Comparison of ENCODE assay signal across 1 cellular context in the genomic region with DNA sequence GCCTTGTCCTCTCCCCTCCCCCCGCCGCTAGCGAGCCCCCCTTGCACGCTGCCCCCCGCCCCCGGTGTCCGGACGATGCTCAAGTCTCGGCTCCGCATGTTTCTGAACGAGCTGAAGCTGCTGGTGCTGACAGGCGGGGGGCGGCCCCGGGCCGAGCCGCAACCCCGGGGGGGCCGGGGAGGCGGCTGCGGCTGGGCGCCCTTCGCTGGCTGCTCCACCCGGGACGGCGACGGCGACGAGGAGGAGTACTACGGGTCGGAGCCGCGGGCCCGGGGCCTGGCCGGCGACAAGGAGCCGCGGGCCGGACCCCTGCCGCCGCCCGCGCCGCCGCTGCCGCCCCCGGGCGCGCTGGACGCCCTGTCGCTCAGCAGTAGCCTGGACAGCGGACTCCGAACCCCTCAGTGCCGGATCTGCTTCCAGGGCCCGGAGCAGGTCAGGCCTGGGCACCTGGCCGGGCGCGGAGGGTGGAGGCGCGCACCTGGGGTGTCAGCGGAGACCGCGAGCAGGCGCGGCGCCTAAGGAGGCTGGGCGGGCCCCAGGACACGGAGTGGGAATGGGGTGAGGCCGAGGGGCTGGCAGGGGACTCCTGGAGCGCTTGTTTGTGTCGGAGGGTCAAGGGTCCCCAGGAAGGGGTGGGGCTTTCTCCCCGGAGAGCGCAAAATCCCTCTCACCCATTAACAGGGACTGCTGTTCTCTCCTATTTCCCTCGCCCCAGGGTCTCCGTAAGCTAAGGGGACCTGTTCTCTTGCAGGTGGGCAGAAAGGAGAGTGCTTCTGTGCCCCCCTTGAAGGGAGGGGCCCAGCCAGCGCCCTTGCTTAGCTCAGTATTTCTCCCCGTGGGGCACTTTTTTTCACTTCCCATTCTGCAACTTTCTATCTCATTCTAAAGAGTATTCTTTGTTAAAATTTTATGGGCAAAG.
TF ChIP-seq lines count a peak whose summit lies in the region.

No MANE protein-coding gene starts in this region.

TF ChIP-seq in HepG2, 621 proteins besides CTCF, POLR2A, EP300 and RAD21 (continued from another document and continues in another):
- TF ChIP-seq PRDM4 (CRISPR knock-in tag; IDR thresholded peaks at IDR 0.05; ENCODE audit: borderline replicate concordance): no peak
- no peak for TF ChIP-seq ZNF749 (CRISPR knock-in tag; IDR thresholded peaks at IDR 0.05; ENCODE audit: borderline replicate concordance)
- no peak for TF ChIP-seq ZNF768 (CRISPR knock-in tag; IDR thresholded peaks at IDR 0.05)
- no peak for TF ChIP-seq SSRP1 (CRISPR knock-in tag; IDR thresholded peaks at IDR 0.05)
- TF ChIP-seq SCMH1 (CRISPR knock-in tag; IDR thresholded peaks at IDR 0.05; ENCODE audit: borderline replicate concordance): no peak
- no peak for TF ChIP-seq NFIC (IDR thresholded peaks at IDR 0.05; ENCODE audit: low read length)
- TF ChIP-seq SALL2 (CRISPR knock-in tag; IDR thresholded peaks at IDR 0.05): no peak
- no peak for TF ChIP-seq ZNF20 (CRISPR knock-in tag; IDR thresholded peaks at IDR 0.05)
- no peak for TF ChIP-seq PRPF4 (IDR thresholded peaks at IDR 0.05; ENCODE audit: low read depth, low read length, poor library complexity, severe bottlenecking)
- TF ChIP-seq IKZF4 (CRISPR knock-in tag; IDR thresholded peaks at IDR 0.05; ENCODE audit: borderline replicate concordance, low read depth, not compliant biosample characterization): no peak
- no peak for TF ChIP-seq ZNF432 (CRISPR knock-in tag; IDR thresholded peaks at IDR 0.05; ENCODE audit: borderline replicate concordance)
- TF ChIP-seq MTA1 (CRISPR knock-in tag; IDR thresholded peaks at IDR 0.05; ENCODE audit: borderline replicate concordance): 0 out of 2 replicates have a peak, but pooled peaks have one; percentile 46
- TF ChIP-seq, protein P1, sequence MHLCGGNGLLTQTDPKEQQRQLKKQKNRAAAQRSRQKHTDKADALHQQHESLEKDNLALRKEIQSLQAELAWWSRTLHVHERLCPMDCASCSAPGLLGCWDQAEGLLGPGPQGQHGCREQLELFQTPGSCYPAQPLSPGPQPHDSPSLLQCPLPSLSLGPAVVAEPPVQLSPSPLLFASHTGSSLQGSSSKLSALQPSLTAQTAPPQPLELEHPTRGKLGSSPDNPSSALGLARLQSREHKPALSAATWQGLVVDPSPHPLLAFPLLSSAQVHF (CRISPR knock-in tag; IDR thresholded peaks at IDR 0.05): no peak
- TF ChIP-seq, protein P2, sequence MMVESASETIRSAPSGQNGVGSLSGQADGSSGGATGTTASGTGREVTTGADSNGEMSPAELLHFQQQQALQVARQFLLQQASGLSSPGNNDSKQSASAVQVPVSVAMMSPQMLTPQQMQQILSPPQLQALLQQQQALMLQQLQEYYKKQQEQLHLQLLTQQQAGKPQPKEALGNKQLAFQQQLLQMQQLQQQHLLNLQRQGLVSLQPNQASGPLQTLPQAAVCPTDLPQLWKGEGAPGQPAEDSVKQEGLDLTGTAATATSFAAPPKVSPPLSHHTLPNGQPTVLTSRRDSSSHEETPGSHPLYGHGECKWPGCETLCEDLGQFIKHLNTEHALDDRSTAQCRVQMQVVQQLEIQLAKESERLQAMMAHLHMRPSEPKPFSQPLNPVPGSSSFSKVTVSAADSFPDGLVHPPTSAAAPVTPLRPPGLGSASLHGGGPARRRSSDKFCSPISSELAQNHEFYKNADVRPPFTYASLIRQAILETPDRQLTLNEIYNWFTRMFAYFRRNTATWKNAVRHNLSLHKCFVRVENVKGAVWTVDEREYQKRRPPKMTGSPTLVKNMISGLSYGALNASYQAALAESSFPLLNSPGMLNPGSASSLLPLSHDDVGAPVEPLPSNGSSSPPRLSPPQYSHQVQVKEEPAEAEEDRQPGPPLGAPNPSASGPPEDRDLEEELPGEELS (CRISPR knock-in tag; IDR thresholded peaks at IDR 0.05): peak; percentile 37; the same call in 1 of the 2 replicates
- no peak for TF ChIP-seq PLSCR1 (CRISPR knock-in tag; IDR thresholded peaks at IDR 0.05; ENCODE audit: borderline replicate concordance)
- TF ChIP-seq NR3C1 (CRISPR knock-in tag; IDR thresholded peaks at IDR 0.05): no peak
- no peak for TF ChIP-seq MED8 (CRISPR knock-in tag; IDR thresholded peaks at IDR 0.05; ENCODE audit: insufficient replicate concordance)
- TF ChIP-seq FOXK2 (IDR thresholded peaks at IDR 0.05): no peak
- no peak for TF ChIP-seq SOX6 (IDR thresholded peaks at IDR 0.05)
- TF ChIP-seq SOX6 (CRISPR knock-in tag; IDR thresholded peaks at IDR 0.05): 0 out of 2 replicates have a peak, but pooled peaks have one; percentile 28
- TF ChIP-seq, protein P3, sequence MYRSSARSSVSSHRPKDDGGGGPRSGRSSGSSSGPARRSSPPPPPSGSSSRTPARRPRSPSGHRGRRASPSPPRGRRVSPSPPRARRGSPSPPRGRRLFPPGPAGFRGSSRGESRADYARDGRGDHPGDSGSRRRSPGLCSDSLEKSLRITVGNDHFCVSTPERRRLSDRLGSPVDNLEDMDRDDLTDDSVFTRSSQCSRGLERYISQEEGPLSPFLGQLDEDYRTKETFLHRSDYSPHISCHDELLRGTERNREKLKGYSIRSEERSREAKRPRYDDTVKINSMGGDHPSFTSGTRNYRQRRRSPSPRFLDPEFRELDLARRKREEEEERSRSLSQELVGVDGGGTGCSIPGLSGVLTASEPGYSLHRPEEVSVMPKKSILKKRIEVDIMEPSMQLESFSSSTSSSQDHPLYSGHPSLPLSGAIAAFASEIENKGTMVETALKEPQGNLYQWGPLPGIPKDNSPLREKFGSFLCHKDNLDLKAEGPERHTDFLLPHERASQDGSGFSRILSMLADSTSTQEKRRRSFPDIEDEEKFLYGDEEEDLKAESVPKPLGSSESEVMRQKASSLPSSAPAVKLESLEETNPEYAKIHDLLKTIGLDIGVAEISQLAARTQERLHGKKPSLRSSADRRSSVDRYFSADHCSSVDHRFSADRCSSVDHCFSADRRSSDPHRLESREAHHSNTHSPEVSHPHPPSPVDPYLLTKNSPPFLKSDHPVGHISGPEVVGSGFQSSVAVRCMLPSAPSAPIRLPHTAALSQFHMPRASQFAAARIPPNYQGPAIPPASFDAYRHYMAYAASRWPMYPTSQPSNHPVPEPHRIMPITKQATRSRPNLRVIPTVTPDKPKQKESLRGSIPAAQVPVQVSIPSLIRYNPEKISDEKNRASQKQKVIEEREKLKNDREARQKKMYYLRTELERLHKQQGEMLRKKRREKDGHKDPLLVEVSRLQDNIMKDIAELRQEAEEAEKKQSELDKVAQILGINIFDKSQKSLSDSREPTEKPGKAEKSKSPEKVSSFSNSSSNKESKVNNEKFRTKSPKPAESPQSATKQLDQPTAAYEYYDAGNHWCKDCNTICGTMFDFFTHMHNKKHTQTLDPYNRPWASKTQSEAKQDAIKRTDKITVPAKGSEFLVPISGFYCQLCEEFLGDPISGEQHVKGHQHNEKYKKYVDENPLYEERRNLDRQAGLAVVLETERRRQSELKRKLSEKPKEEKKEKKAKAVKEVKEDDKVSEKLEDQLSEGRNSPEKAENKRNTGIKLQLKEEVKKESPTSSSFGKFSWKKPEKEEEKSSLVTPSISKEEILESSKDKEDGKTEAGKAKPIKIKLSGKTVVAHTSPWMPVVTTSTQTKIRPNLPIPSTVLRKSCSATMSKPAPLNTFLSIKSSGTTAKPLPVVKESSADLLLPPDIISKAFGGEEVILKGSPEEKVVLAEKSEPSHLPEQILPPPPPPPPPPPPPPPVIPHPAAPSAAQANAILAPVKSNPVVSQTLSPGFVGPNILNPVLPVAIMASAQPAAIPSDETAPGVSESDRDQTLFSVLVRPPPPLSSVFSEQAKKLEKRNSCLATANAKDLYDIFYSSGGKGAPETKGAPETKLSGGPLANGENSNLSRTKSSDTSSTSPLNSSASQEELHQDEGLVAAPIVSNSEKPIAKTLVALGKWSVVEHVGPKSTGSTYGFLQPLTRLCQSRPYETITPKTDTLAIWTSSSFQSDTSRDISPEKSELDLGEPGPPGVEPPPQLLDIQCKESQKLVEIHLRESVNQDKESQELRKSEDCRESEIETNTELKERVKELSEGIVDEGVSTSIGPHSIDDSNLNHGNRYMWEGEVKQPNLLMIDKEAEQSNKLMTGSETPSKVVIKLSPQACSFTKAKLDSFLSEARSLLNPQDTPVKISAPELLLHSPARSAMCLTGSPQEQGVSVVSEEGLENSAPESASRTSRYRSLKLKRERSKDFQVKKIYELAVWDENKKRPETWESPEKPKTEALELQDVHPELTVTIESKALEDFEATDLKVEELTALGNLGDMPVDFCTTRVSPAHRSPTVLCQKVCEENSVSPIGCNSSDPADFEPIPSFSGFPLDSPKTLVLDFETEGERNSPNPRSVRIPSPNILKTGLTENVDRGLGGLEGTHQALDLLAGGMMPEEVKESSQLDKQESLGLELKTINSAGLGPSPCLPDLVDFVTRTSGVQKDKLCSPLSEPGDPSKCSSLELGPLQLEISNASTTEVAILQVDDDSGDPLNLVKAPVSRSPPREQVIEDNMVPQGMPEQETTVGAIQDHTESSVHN (CRISPR knock-in tag; IDR thresholded peaks at IDR 0.05): no peak
- no peak for TF ChIP-seq CBX1 (IDR thresholded peaks at IDR 0.05; ENCODE audit: low read depth)
- TF ChIP-seq, protein P4, sequence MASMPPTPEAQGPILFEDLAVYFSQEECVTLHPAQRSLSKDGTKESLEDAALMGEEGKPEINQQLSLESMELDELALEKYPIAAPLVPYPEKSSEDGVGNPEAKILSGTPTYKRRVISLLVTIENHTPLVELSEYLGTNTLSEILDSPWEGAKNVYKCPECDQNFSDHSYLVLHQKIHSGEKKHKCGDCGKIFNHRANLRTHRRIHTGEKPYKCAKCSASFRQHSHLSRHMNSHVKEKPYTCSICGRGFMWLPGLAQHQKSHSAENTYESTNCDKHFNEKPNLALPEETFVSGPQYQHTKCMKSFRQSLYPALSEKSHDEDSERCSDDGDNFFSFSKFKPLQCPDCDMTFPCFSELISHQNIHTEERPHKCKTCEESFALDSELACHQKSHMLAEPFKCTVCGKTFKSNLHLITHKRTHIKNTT (CRISPR knock-in tag; IDR thresholded peaks at IDR 0.05): no peak
- no peak for TF ChIP-seq NFATC3 (CRISPR knock-in tag; IDR thresholded peaks at IDR 0.05)
- TF ChIP-seq DRAP1 (CRISPR knock-in tag; IDR thresholded peaks at IDR 0.05): peak; percentile 63
- TF ChIP-seq, protein P5, sequence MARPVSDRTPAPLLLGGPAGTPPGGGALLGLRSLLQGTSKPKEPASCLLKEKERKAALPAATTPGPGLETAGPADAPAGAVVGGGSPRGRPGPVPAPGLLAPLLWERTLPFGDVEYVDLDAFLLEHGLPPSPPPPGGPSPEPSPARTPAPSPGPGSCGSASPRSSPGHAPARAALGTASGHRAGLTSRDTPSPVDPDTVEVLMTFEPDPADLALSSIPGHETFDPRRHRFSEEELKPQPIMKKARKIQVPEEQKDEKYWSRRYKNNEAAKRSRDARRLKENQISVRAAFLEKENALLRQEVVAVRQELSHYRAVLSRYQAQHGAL (CRISPR knock-in tag; IDR thresholded peaks at IDR 0.05; ENCODE audit: not compliant biosample characterization): no peak
- 0 out of 2 replicates have a peak, but pooled peaks have one; percentile 16 for TF ChIP-seq ELF3 (CRISPR knock-in tag; IDR thresholded peaks at IDR 0.05)
- no peak for TF ChIP-seq TRAFD1 (CRISPR knock-in tag; IDR thresholded peaks at IDR 0.05; ENCODE audit: borderline replicate concordance)
- no peak for TF ChIP-seq NONO (IDR thresholded peaks at IDR 0.05)
- TF ChIP-seq NONO (CRISPR knock-in tag; conservative IDR thresholded peaks at IDR 0.05): no peak
- no peak for TF ChIP-seq NCOR1 (IDR thresholded peaks at IDR 0.05; ENCODE audit: borderline replicate concordance, low read length)
- TF ChIP-seq PAX8 (CRISPR knock-in tag; IDR thresholded peaks at IDR 0.05; ENCODE audit: borderline replicate concordance): no peak
- TF ChIP-seq NR0B2 (CRISPR knock-in tag; IDR thresholded peaks at IDR 0.05): no peak
- TF ChIP-seq ATF7 (IDR thresholded peaks at IDR 0.05): no peak
- no peak for TF ChIP-seq ATF7 (CRISPR knock-in tag; IDR thresholded peaks at IDR 0.05)
- no peak for TF ChIP-seq NBN (conservative IDR thresholded peaks at IDR 0.05)
